11 cellular contexts compared by ENCODE assay signal in the genomic region with DNA sequence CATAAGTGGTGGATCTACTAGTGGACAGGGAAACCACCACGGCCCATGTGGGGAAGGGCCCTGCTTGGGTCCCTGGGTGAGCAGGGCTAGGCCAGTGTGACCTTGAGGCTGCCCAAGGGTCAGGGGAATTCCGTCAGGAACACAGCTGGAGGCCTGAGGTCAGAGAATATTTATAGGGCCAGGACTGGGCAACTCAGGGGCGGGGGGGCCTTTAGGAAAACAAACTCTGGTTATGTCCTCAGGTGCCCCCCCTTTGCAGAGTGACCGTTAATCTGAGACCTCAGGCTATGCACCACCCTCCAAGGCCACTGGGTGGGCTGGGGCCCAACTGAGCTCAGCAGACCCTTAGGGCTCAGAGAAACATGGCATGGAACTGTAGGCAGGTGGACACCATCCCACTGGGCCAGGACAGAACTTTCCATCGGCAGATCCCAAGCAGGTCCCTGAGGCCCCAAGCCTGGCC. TPM values are rescaled to one million over a fixed set of nuclear protein-coding genes. Genes with fewer than 3 reads are reported as not detected.
A peak's percentile ranks its signal among the peaks of the same experiment; 100 is the strongest.
DNase-seq lines count a peak whose midpoint lies in the region; ATAC-seq, FAIRE-seq and TF ChIP-seq lines count a peak whose summit lies in the region.
"Had no signal": no experiment of that assay in that cellular context is flagged by ENCODE, and none has a peak within 500 bp of the region (broad histone marks: within the 10 kb centered on the region; RNA-seq: fewer than 3 reads in every experiment).

No MANE protein-coding gene starts in this region.

- peak overlapping the region; percentile 16; the same call in 1 of the 2 replicates for H4K91ac ChIP-seq in IMR-90 (ENCODE audit: insufficient read depth, low read depth, low read length)

- no TSS peak for BruUV-seq in IMR-90 (replicated peaks; lab: Mats Ljungman, UMichigan)

- no peak overlapping the region for H3K56ac ChIP-seq in IMR-90 (ENCODE audit: extremely low read depth, insufficient read depth, low read length)

- no peak overlapping the region for H4K5ac ChIP-seq in IMR-90 (ENCODE audit: low read depth, low read length)

- peak overlapping the region; percentile 100 for H2AK9ac ChIP-seq in IMR-90 (replicated peaks; ENCODE audit: low read depth, low read length, poor library complexity)

- H4K20me1 ChIP-seq in BLaER1 treated with 17β-estradiol and CSF1 and Interleukin-3, amounts not matched to agents 10 nM and 100 nM = peaks cover 30 to 71% (median 65%) of the 10 kb centered on the region in 11 experiments
- H4K20me1 ChIP-seq in IMR-90 (ENCODE audit: insufficient read depth, low read length) = peaks cover 45% of the 10 kb centered on the region

- H2AFZ ChIP-seq in IMR-90 (replicated peaks; ENCODE audit: low read length, poor library complexity) = no peak overlapping the region

- intact Hi-C loops in IMR-90 (cut with micrococcal nuclease) = loop anchor here (5.0 kb wide), 1 partner anchor 41 kb away; the partner anchor contains the start of gene WDR82

- peak overlapping the region in 7 of 10 experiments; percentile 79 to 95 (median 89); a peak in 11 of 20 replicates for H3K4me3 ChIP-seq in BLaER1 treated with 17β-estradiol and CSF1 and Interleukin-3, amounts not matched to agents 10 nM and 100 nM
- H3K4me3 ChIP-seq in IMR-90 (ENCODE audit: insufficient read depth, low read depth, low read length) (no peak overlapping the region), neutrophil (ENCODE audit: low read depth in 1 of 2, low read length in 1 of 2) (peak overlapping the region; percentile 93 to 100)

- in situ Hi-C loops in IMR-90 (cut with MboI; ENCODE audit: low sequenced_read_pairs) = no loop called here

- H3K9me1 ChIP-seq in IMR-90 (ENCODE audit: insufficient read depth, low read length) = peaks cover 28% of the 10 kb centered on the region

- no peak overlapping the region for H2BK20ac ChIP-seq in IMR-90 (ENCODE audit: low read depth, low read length)

- 77% methylated on average over 5 of the region's 5 CpGs; no CpG with 5 or more reads in 1 of the 2 experiments for WGBS in IMR-90 (ENCODE audit: extremely low coverage in 2 of 2, insufficient read length in 1 of 2), 2 experiments

- H2BK15ac ChIP-seq in IMR-90 (ENCODE audit: low read depth, low read length) = no peak overlapping the region

- POLR2A ChIA-PET in IMR-90 (lab: Charles Lee; ENCODE audit: unreplicated experiment) = interaction anchor here (1.1 kb wide), 1 partner anchor 16 kb away, joined by 4 read pairs; no protein-coding TSS in a partner anchor

- no peak for DNase-seq in IMR-90
- DNase-seq in ecto neural progenitor cell (ENCODE audit: low spot score) = peak; percentile 35
- no peak for DNase-seq in effector CD4-positive, alpha-beta T cell
- DNase-seq in GM19239 (ENCODE audit: insufficient read length, low spot score) = no peak
- DNase-seq in iPS-NIHi11 (ENCODE audit: low spot score) = no peak
- DNase-seq: NCI-H446 had no signal

- peaks cover 13 to 49% (median 30%) of the 10 kb centered on the region in 11 experiments; a peak in 21 of 22 replicates for H3K36me3 ChIP-seq in BLaER1 treated with 17β-estradiol and CSF1 and Interleukin-3, amounts not matched to agents 10 nM and 100 nM
- H3K36me3 ChIP-seq in IMR-90 (ENCODE audit: control insufficient read depth, insufficient read depth, low read length) (peaks cover 29% of the 10 kb centered on the region; the same call in 1 of the 2 replicates), neutrophil (peaks cover 45% of the 10 kb centered on the region)

- no peak for FAIRE-seq in GM19239 (lab: Jason Lieb, UNC)

- dilution Hi-C loops in IMR-90 (cut with HindIII; ENCODE audit: low sequenced_read_pairs, unreplicated experiment) = no loop called here

- no peak overlapping the region for H2BK5ac ChIP-seq in IMR-90 (ENCODE audit: low read depth, low read length, poor library complexity, severe bottlenecking)

- H3K23ac ChIP-seq in IMR-90 (ENCODE audit: low read depth, low read length) = peak overlapping the region; percentile 31; the same call in 1 of the 2 replicates

- TF ChIP-seq RAD21 in IMR-90 (IDR thresholded peaks at IDR 0.05; ENCODE audit: low read length) = no peak

- 0 out of 2 replicates have a peak overlapping the region, but pooled peaks have one; percentile 81 for H2BK120ac ChIP-seq in IMR-90 (ENCODE audit: low read depth, low read length)

- peak overlapping the region in 9 of 11 experiments; percentile 25 to 97 (median 93); a peak in 17 of 22 replicates for H3K27ac ChIP-seq in BLaER1 treated with 17β-estradiol and CSF1 and Interleukin-3, amounts not matched to agents 10 nM and 100 nM
- H3K27ac ChIP-seq in IMR-90 (ENCODE audit: insufficient read depth, low read length) (peak overlapping the region; percentile 20; the same call in 1 of the 2 replicates), neutrophil (peak overlapping the region; percentile 97)

- ATAC-seq in IMR-90 (ENCODE audit: low read depth) (no peak), GM18520 (IDR thresholded peaks at IDR 0.05; ENCODE audit: unreplicated experiment) (no peak)

- no peak overlapping the region for H4K8ac ChIP-seq in IMR-90 (ENCODE audit: low read depth in 2 of 2, low read length in 2 of 2)

- no peaks in the 10 kb centered on the region for H3K27me3 ChIP-seq in BLaER1 treated with 17β-estradiol and CSF1 and Interleukin-3, amounts not matched to agents 10 nM and 100 nM
- H3K27me3 ChIP-seq in IMR-90 (ENCODE audit: control insufficient read depth, insufficient read depth, low read length) = no peaks in the 10 kb centered on the region
- no peaks in the 10 kb centered on the region for H3K27me3 ChIP-seq in neutrophil

- peak overlapping the region; percentile 91; the same call in 1 of the 2 replicates for H3K14ac ChIP-seq in IMR-90 (replicated peaks; ENCODE audit: low read depth, low read length)

- peak overlapping the region; percentile 94 to 99 (median 98) for H3K4me2 ChIP-seq in BLaER1 treated with 17β-estradiol and CSF1 and Interleukin-3, amounts not matched to agents 10 nM and 100 nM
- no peak overlapping the region; the same call in 1 of the 2 replicates for H3K4me2 ChIP-seq in IMR-90 (ENCODE audit: low read depth, low read length)

- peak overlapping the region; percentile 30 to 97 (median 92); a peak in 17 of 22 replicates for H3K9ac ChIP-seq in BLaER1 treated with 17β-estradiol and CSF1 and Interleukin-3, amounts not matched to agents 10 nM and 100 nM
- no peak overlapping the region for H3K9ac ChIP-seq in IMR-90 (ENCODE audit: low read depth, low read length)

- H3K4ac ChIP-seq in IMR-90 (ENCODE audit: low read depth, low read length) = peak overlapping the region; percentile 100

- peak overlapping the region; percentile 100 for H2AK5ac ChIP-seq in IMR-90 (ENCODE audit: low read depth, low read length)

- CTCF ChIA-PET in IMR-90 (lab: Yijun Ruan, JAX) = interaction anchor here (1.0 to 2.0 kb wide), 2 partner anchors 11 to 16 kb away, joined by 4 to 8 read pairs; partner anchors contain the start of gene TLR9

- peaks cover 84 to 91% (median 89%) of the 10 kb centered on the region in 10 experiments for H3K4me1 ChIP-seq in BLaER1 treated with 17β-estradiol and CSF1 and Interleukin-3, amounts not matched to agents 10 nM and 100 nM
- peaks cover 25% of the 10 kb centered on the region for H3K4me1 ChIP-seq in IMR-90 (ENCODE audit: control insufficient read depth, insufficient read depth, low read length)
- peaks cover 64 to 70% of the 10 kb centered on the region in 2 experiments for H3K4me1 ChIP-seq in neutrophil (ENCODE audit: control insufficient read depth in 1 of 2, insufficient read depth in 1 of 2, low read depth in 1 of 2, low read length in 1 of 2)

- TF ChIP-seq CTCF in IMR-90 (conservative IDR thresholded peaks at IDR 0.05; ENCODE audit: low read depth, low read length) = no peak
- TF ChIP-seq CTCF in neutrophil (IDR thresholded peaks at IDR 0.05) = no peak

- H3K79me1 ChIP-seq in IMR-90 (ENCODE audit: low read depth in 1 of 2, low read length in 2 of 2) = peaks cover 18 to 82% of the 10 kb centered on the region in 2 experiments

- no peak overlapping the region for H3K18ac ChIP-seq in IMR-90 (ENCODE audit: low read depth, low read length)

- no peak for TF ChIP-seq POLR2A in IMR-90 (IDR thresholded peaks at IDR 0.05; ENCODE audit: low read depth, low read length)

- H3K9me3 ChIP-seq in BLaER1 treated with 17β-estradiol and CSF1 and Interleukin-3, amounts not matched to agents 10 nM and 100 nM (replicated peaks in 1 of 11) = no peaks in the 10 kb centered on the region
- H3K9me3 ChIP-seq in IMR-90 (ENCODE audit: control insufficient read depth, insufficient read depth, low read length) (no peaks in the 10 kb centered on the region), neutrophil (no peaks in the 10 kb centered on the region)

TF ChIP-seq in IMR-90, 13 proteins besides CTCF, POLR2A, EP300 and RAD21 (continues in another document):
- TF ChIP-seq MAZ (IDR thresholded peaks at IDR 0.05; ENCODE audit: borderline replicate concordance, low read depth, low read length) (no peak), FOS (IDR thresholded peaks at IDR 0.05; ENCODE audit: low read depth, low read length) (no peak)

RNA-seq across cellular contexts. Expression of gene TWF2, which starts 2.5 kb away (rescaled TPM):
- 105 and 111 TPM in 2 replicates for total RNA-seq in IMR-90 (2012; rRNA removed)
- polyA plus RNA-seq in IMR-90 (2012; rRNA removed) = 145 and 158 TPM in 2 replicates
- polyA plus RNA-seq in IMR-90 (2012; cell fraction: cytosol; rRNA removed) = 165 and 194 TPM in 2 replicates
- 62.0 and 123 TPM in 2 replicates for polyA plus RNA-seq in IMR-90 (2012; cell fraction: nucleus; rRNA removed; ENCODE audit: low replicate concordance)

RNA-seq across cellular contexts. Expression of gene PPM1M, which starts 9.1 kb away (rescaled TPM):
- 12.2 and 13.1 TPM in 2 replicates for total RNA-seq in IMR-90 (2012; rRNA removed)
- 15.4 and 18.1 TPM in 2 replicates for polyA plus RNA-seq in IMR-90 (2012; rRNA removed)
- polyA plus RNA-seq in IMR-90 (2012; cell fraction: cytosol; rRNA removed) = 12.1 and 14.9 TPM in 2 replicates
- 51.7 and 53.1 TPM in 2 replicates for polyA plus RNA-seq in IMR-90 (2012; cell fraction: nucleus; rRNA removed; ENCODE audit: low replicate concordance)

RNA-seq across cellular contexts. Expression of gene TLR9, which starts 11.0 kb away (rescaled TPM):
- total RNA-seq in IMR-90 (2012; rRNA removed) = not detected in 2 replicates
- 0.03 TPM in 1 of 2 replicates, not detected in the other for polyA plus RNA-seq in IMR-90 (2012; rRNA removed)
- polyA plus RNA-seq in IMR-90 (2012; cell fraction: cytosol; rRNA removed) = 0.01 TPM in 1 of 2 replicates, not detected in the other
- 0.15 TPM in 2 replicates for polyA plus RNA-seq in IMR-90 (2012; cell fraction: nucleus; rRNA removed; ENCODE audit: low replicate concordance)
- total RNA-seq: HT1080, neural crest cell had no signal

RNA-seq across cellular contexts. Expression of gene ALAS1, which starts 38.5 kb away (rescaled TPM):
- total RNA-seq in IMR-90 (2012; rRNA removed) = 29.7 and 32.8 TPM in 2 replicates
- polyA plus RNA-seq in IMR-90 (2012; rRNA removed) = 47.2 and 47.8 TPM in 2 replicates
- polyA plus RNA-seq in IMR-90 (2012; cell fraction: cytosol; rRNA removed) = 34.1 and 38.0 TPM in 2 replicates
- 38.1 and 45.9 TPM in 2 replicates for polyA plus RNA-seq in IMR-90 (2012; cell fraction: nucleus; rRNA removed; ENCODE audit: low replicate concordance)

RNA-seq across cellular contexts. Expression of gene WDR82, which starts 42.0 kb away (rescaled TPM):
- total RNA-seq in IMR-90 (2012; rRNA removed) = 65.3 and 68.1 TPM in 2 replicates
- 30.9 and 38.1 TPM in 2 replicates for polyA plus RNA-seq in IMR-90 (2012; rRNA removed)
- polyA plus RNA-seq in IMR-90 (2012; cell fraction: cytosol; rRNA removed) = 11.6 and 13.7 TPM in 2 replicates
- polyA plus RNA-seq in IMR-90 (2012; cell fraction: nucleus; rRNA removed; ENCODE audit: low replicate concordance) = 4.1 and 16.9 TPM in 2 replicates

Comparison
In these comparisons a context has a peak if more than half of its experiments do, and no peak if none do; other contexts are left out.
1. H3K27ac ChIP-seq: peak in every context shown above with its lines; median percentile 97 in neutrophil; 93 in BLaER1 treated with 17β-estradiol and CSF1 and Interleukin-3, amounts not matched to agents 10 nM and 100 nM; 20 in IMR-90.